In genomic region chr3:38257583-38257982, GRCh38 we compare ENCODE assay signal across 27 cellular contexts. TPM values are rescaled to one million over a fixed set of nuclear protein-coding genes. Genes with fewer than 3 reads are reported as not detected.
DNase-seq lines count a peak whose midpoint lies in the region; ATAC-seq and TF ChIP-seq lines count a peak whose summit lies in the region.
"Had no signal": no experiment of that assay in that cellular context is flagged by ENCODE, and none has a peak within 500 bp of the region (broad histone marks: within the 10 kb centered on the region; RNA-seq: fewer than 3 reads in every experiment).

No MANE protein-coding gene starts in this region.

- H3K4me1 Mint-ChIP-seq in CD4-positive, CD25-positive, alpha-beta regulatory T cell, result peaks cover 24 to 53% (median 45%) of the 10 kb centered on the region in 4 donors
- peaks cover 5% of the 10 kb centered on the region; the same call in 1 of the 2 replicates for H3K4me1 Mint-ChIP-seq in WTC11
- H3K4me1 Mint-ChIP-seq in effector memory CD8-positive, alpha-beta T cell (ENCODE audit: low read depth in 2 of 2), result peaks cover 6 to 19% of the 10 kb centered on the region in 2 donors
- peaks cover 36% of the 10 kb centered on the region for H3K4me1 Mint-ChIP-seq in activated T-helper 2 cell treated with anti-CD3 and anti-CD28 coated beads, Interferon-gamma antibody, Interleukin-2, Interleukin-4, amounts not matched to agents 10 μg/mL and 5 μg/mL and 100 μg/mL, durations not matched to agents 14 hours and 24 hours and 36 hours (ENCODE audit: low read depth)

- CTCF ChIA-PET in WTC11 (lab: Charles Lee), result no interaction called here

- H3K4me3 ChIP-seq in CD4-positive, CD25-positive, alpha-beta regulatory T cell (ENCODE audit: low read depth, low read length), result peak overlapping the region; percentile 38
- H3K4me3 ChIP-seq in HAP-1, result no peak overlapping the region
- H3K4me3 ChIP-seq: SJCRH30, suprapubic skin, upper lobe of right lung had no signal

- H3K4me1 ChIP-seq in CD4-positive, CD25-positive, alpha-beta regulatory T cell (ENCODE audit: control insufficient read depth, insufficient read depth, low read length, poor library complexity, severe bottlenecking), result peaks cover 14% of the 10 kb centered on the region
- H3K4me1 ChIP-seq in HAP-1, result no peaks in the 10 kb centered on the region
- H3K4me1 ChIP-seq: SJCRH30, suprapubic skin, upper lobe of right lung had no signal

- H3K27ac ChIP-seq in CD4-positive, CD25-positive, alpha-beta regulatory T cell (ENCODE audit: insufficient read depth, low read length, poor library complexity, severe bottlenecking), result peak overlapping the region; percentile 15
- H3K27ac ChIP-seq: SJCRH30, suprapubic skin, upper lobe of right lung had no signal

- in situ Hi-C loops in HAP-1 (cut with MboI; ENCODE audit: low sequenced_read_pairs), result no loop called here

- TF ChIP-seq CTCF in WTC11 (IDR thresholded peaks at IDR 0.05), result no peak

- no peaks in the 10 kb centered on the region for H3K27me3 Mint-ChIP-seq in CD4-positive, CD25-positive, alpha-beta regulatory T cell
- H3K27me3 Mint-ChIP-seq in WTC11 (ENCODE audit: low read depth), result no peaks in the 10 kb centered on the region
- H3K27me3 Mint-ChIP-seq in effector memory CD8-positive, alpha-beta T cell, result no peaks in the 10 kb centered on the region
- no peaks in the 10 kb centered on the region for H3K27me3 Mint-ChIP-seq in activated T-helper 2 cell treated with anti-CD3 and anti-CD28 coated beads, Interferon-gamma antibody, Interleukin-2, Interleukin-4, amounts not matched to agents 10 μg/mL and 5 μg/mL and 100 μg/mL, durations not matched to agents 14 hours and 24 hours and 36 hours (ENCODE audit: low read depth)

- H3K36me3 Mint-ChIP-seq in CD4-positive, CD25-positive, alpha-beta regulatory T cell, result peaks cover 22% of the 10 kb centered on the region
- H3K36me3 Mint-ChIP-seq in WTC11, result peaks cover 25% of the 10 kb centered on the region
- peaks cover 10% of the 10 kb centered on the region for H3K36me3 Mint-ChIP-seq in effector memory CD8-positive, alpha-beta T cell (ENCODE audit: insufficient read depth)
- peaks cover 49% of the 10 kb centered on the region for H3K36me3 Mint-ChIP-seq in activated T-helper 2 cell treated with anti-CD3 and anti-CD28 coated beads, Interferon-gamma antibody, Interleukin-2, Interleukin-4, amounts not matched to agents 10 μg/mL and 5 μg/mL and 100 μg/mL, durations not matched to agents 14 hours and 24 hours and 36 hours (ENCODE audit: low read depth)

- peak in 2 of 3 donors; percentile 26 to 44 for DNase-seq in CD4-positive, CD25-positive, alpha-beta regulatory T cell
- DNase-seq in EH (ENCODE audit: low read depth) (peak; percentile 4), WTC11 (ENCODE audit: low spot score) (no peak), HAP-1 (ENCODE audit: low spot score in 2 of 2) (no peak), SKM-1 (lab: John Stamatoyannopoulos, UW; ENCODE audit: unreplicated experiment) (no peak)
- DNase-seq in effector memory CD8-positive, alpha-beta T cell, result no peak
- DNase-seq in activated T-helper 2 cell treated with anti-CD3 and anti-CD28 coated beads, Interferon-gamma antibody, Interleukin-2, Interleukin-4, amounts not matched to agents 10 μg/mL and 5 μg/mL and 100 μg/mL, durations not matched to agents 14 hours and 24 hours and 36 hours (ENCODE audit: low spot score), result no peak
- DNase-seq: activated naive CD4-positive, alpha-beta T cell treated with anti-CD3 and anti-CD28 coated beads, Interleukin-2, amount 50 U/mL, for 16 hours; activated T-cell treated with anti-CD3 and anti-CD28 coated beads, Interleukin-2, amount 50 U/mL, for 48 hours; aorta; Kasumi-1; NCI-H1048; NCI-H1694; NCI-H2171; NCI-H510A treated with DMSO at 0.1 percent for 48 hours; NK-92 treated with Interleukin-12 subunit alpha and Interleukin-12 subunit beta, amount 100 ng/mL, for 24 hours; SJCRH30; stimulated activated CD4-positive, alpha-beta T cell treated with anti-CD3 and anti-CD28 coated beads, Interleukin-12 subunit alpha, Interleukin-12 subunit beta, amount 100 ng/mL, for 4 hours; stimulated activated CD4-positive, alpha-beta T cell treated with anti-CD3 and anti-CD28 coated beads, Interleukin-4, amount 100 ng/mL, for 1 hour; upper lobe of right lung had no signal

- no peaks in the 10 kb centered on the region for H3K9me3 Mint-ChIP-seq in CD4-positive, CD25-positive, alpha-beta regulatory T cell
- peaks cover 4% of the 10 kb centered on the region; the same call in 1 of the 2 replicates for H3K9me3 Mint-ChIP-seq in WTC11
- H3K9me3 Mint-ChIP-seq in effector memory CD8-positive, alpha-beta T cell, result no peaks in the 10 kb centered on the region
- no peaks in the 10 kb centered on the region for H3K9me3 Mint-ChIP-seq in activated T-helper 2 cell treated with anti-CD3 and anti-CD28 coated beads, Interferon-gamma antibody, Interleukin-2, Interleukin-4, amounts not matched to agents 10 μg/mL and 5 μg/mL and 100 μg/mL, durations not matched to agents 14 hours and 24 hours and 36 hours

- POLR2A ChIA-PET in WTC11 (lab: Charles Lee), result no interaction called here

- H3K9me3 ChIP-seq in CD4-positive, CD25-positive, alpha-beta regulatory T cell (ENCODE audit: control insufficient read depth in 2 of 2, low read length in 2 of 2), result no peaks in the 10 kb centered on the region
- no peaks in the 10 kb centered on the region for H3K9me3 ChIP-seq in HAP-1
- H3K9me3 ChIP-seq: SJCRH30, suprapubic skin, upper lobe of right lung had no signal

- peak overlapping the region; percentile 68 to 80 (median 70) for H3K27ac Mint-ChIP-seq in CD4-positive, CD25-positive, alpha-beta regulatory T cell
- H3K27ac Mint-ChIP-seq in WTC11, result 0 out of 2 replicates have a peak overlapping the region, but pooled peaks have one; percentile 2
- peak overlapping the region; percentile 18 to 41 for H3K27ac Mint-ChIP-seq in effector memory CD8-positive, alpha-beta T cell
- H3K27ac Mint-ChIP-seq in activated T-helper 2 cell treated with anti-CD3 and anti-CD28 coated beads, Interferon-gamma antibody, Interleukin-2, Interleukin-4, amounts not matched to agents 10 μg/mL and 5 μg/mL and 100 μg/mL, durations not matched to agents 14 hours and 24 hours and 36 hours, result no peak overlapping the region
- H3K27ac Mint-ChIP-seq: CD14-positive monocyte had no signal

- H3K4me3 Mint-ChIP-seq in CD4-positive, CD25-positive, alpha-beta regulatory T cell, result peak overlapping the region; percentile 1 to 83 (median 34)
- no peak overlapping the region for H3K4me3 Mint-ChIP-seq in WTC11
- H3K4me3 Mint-ChIP-seq in effector memory CD8-positive, alpha-beta T cell, result no peak overlapping the region
- no peak overlapping the region for H3K4me3 Mint-ChIP-seq in activated T-helper 2 cell treated with anti-CD3 and anti-CD28 coated beads, Interferon-gamma antibody, Interleukin-2, Interleukin-4, amounts not matched to agents 10 μg/mL and 5 μg/mL and 100 μg/mL, durations not matched to agents 14 hours and 24 hours and 36 hours (ENCODE audit: low read depth)
- H3K4me3 Mint-ChIP-seq: CD14-positive monocyte had no signal

- intact Hi-C loops in activated T-helper 2 cell treated with anti-CD3 and anti-CD28 coated beads, Interferon-gamma antibody, Interleukin-2, Interleukin-4, amounts not matched to agents 10 μg/mL and 5 μg/mL and 100 μg/mL, durations not matched to agents 14 hours and 24 hours and 36 hours (cut with micrococcal nuclease), result loop anchor here (5.0 kb wide), 3 partner anchors 50 to 120 kb away; partner anchors contain the start of genes ACAA1, MYD88 and OXSR1

- H3K36me3 ChIP-seq in CD4-positive, CD25-positive, alpha-beta regulatory T cell (ENCODE audit: control insufficient read depth, insufficient read depth, low read length), result peaks cover 22% of the 10 kb centered on the region
- peaks cover 14% of the 10 kb centered on the region for H3K36me3 ChIP-seq in HAP-1 (replicated peaks)
- H3K36me3 ChIP-seq: SJCRH30 had no signal

- ATAC-seq in CD4-positive, CD25-positive, alpha-beta regulatory T cell (ENCODE audit: low read depth in 2 of 2), result peak in 1 of 2 donors; percentile 69
- ATAC-seq in WTC11, result no peak
- ATAC-seq in effector memory CD8-positive, alpha-beta T cell (replicated peaks), result peak; percentile 40
- ATAC-seq: left lobe of liver, sciatic nerve, upper lobe of right lung had no signal

- no peaks in the 10 kb centered on the region for H3K27me3 ChIP-seq in CD4-positive, CD25-positive, alpha-beta regulatory T cell (ENCODE audit: control insufficient read depth, insufficient read depth, low read length)
- no peaks in the 10 kb centered on the region for H3K27me3 ChIP-seq in HAP-1 (ENCODE audit: low read depth)
- H3K27me3 ChIP-seq: SJCRH30, suprapubic skin, upper lobe of right lung had no signal

TF ChIP-seq in WTC11, 78 proteins besides CTCF, POLR2A, EP300 and RAD21 (continues in another document):
- TF ChIP-seq NR2C2 (CRISPR knock-in tag; IDR thresholded peaks at IDR 0.05) (no peak), SMAD3 (CRISPR knock-in tag; IDR thresholded peaks at IDR 0.05; ENCODE audit: borderline replicate concordance) (no peak), ATF2 (CRISPR knock-in tag; IDR thresholded peaks at IDR 0.05; ENCODE audit: borderline replicate concordance, low read depth) (no peak), KAT7 (CRISPR knock-in tag; IDR thresholded peaks at IDR 0.05; ENCODE audit: borderline replicate concordance) (no peak)

RNA-seq across cellular contexts. Expression of gene SLC22A13, which starts 8.0 kb away (rescaled TPM):
- 0.76 TPM for total RNA-seq in CD4-positive, CD25-positive, alpha-beta regulatory T cell
- polyA plus RNA-seq in CD4-positive, CD25-positive, alpha-beta regulatory T cell, result under 1 TPM in 2 of 4 donors, not detected in 2; 0.22 to 0.40 TPM
- total RNA-seq in WTC11 (2021), result 0.16 to 0.42 TPM (median 0.30 TPM) in 3 replicates
- 0.51 and 0.78 TPM in 2 replicates for total RNA-seq in activated T-helper 2 cell treated with anti-CD3 and anti-CD28 coated beads, Interferon-gamma antibody, Interleukin-2, Interleukin-4, amounts not matched to agents 10 μg/mL and 5 μg/mL and 100 μg/mL, durations not matched to agents 14 hours and 24 hours and 36 hours
- total RNA-seq: glomerular endothelial cell had no signal
- polyA plus RNA-seq: aorta, CD14-positive monocyte had no signal

RNA-seq across cellular contexts. Expression of gene SLC22A14, which starts 24.5 kb away (rescaled TPM):
- not detected for total RNA-seq in CD4-positive, CD25-positive, alpha-beta regulatory T cell
- polyA plus RNA-seq in CD4-positive, CD25-positive, alpha-beta regulatory T cell, result not detected
- total RNA-seq in WTC11 (2021), result 0.09 TPM in 1 of 3 replicates, not detected in the others
- not detected in 2 replicates for total RNA-seq in activated T-helper 2 cell treated with anti-CD3 and anti-CD28 coated beads, Interferon-gamma antibody, Interleukin-2, Interleukin-4, amounts not matched to agents 10 μg/mL and 5 μg/mL and 100 μg/mL, durations not matched to agents 14 hours and 24 hours and 36 hours
- total RNA-seq: dermis microvascular lymphatic vessel endothelial cell, left lobe of liver, SJCRH30 had no signal
- polyA plus RNA-seq: CD14-positive monocyte, fibroblast of lung had no signal

Comparison
In these comparisons a context has a peak if more than half of its experiments do, and no peak if none do; other contexts are left out.
1. DNase-seq: peak in CD4-positive, CD25-positive, alpha-beta regulatory T cell (2 of 3) and EH (single experiment); none in WTC11 (single experiment), effector memory CD8-positive, alpha-beta T cell (0 of 3), HAP-1 (0 of 2), SKM-1 (single experiment) and activated T-helper 2 cell treated with anti-CD3 and anti-CD28 coated beads, Interferon-gamma antibody, Interleukin-2, Interleukin-4, amounts not matched to agents 10 μg/mL and 5 μg/mL and 100 μg/mL, durations not matched to agents 14 hours and 24 hours and 36 hours (single experiment).
2. H3K4me3 Mint-ChIP-seq: peak in CD4-positive, CD25-positive, alpha-beta regulatory T cell (4 of 4); none in WTC11 (single experiment), effector memory CD8-positive, alpha-beta T cell (0 of 2) and activated T-helper 2 cell treated with anti-CD3 and anti-CD28 coated beads, Interferon-gamma antibody, Interleukin-2, Interleukin-4, amounts not matched to agents 10 μg/mL and 5 μg/mL and 100 μg/mL, durations not matched to agents 14 hours and 24 hours and 36 hours (single experiment).